Comparison of ENCODE assay signal across 3 cellular contexts in genomic region chr19:47512183-47512947, GRCh38.
TF ChIP-seq lines count a peak whose summit lies in the region.

No MANE protein-coding gene starts in this region.

TF ChIP-seq in A549, 52 proteins besides CTCF, POLR2A, EP300 and RAD21:
- TF ChIP-seq RARB (CRISPR knock-in tag; IDR thresholded peaks at IDR 0.05) (no peak), EHF (CRISPR knock-in tag; IDR thresholded peaks at IDR 0.05) (no peak), KDM5A (IDR thresholded peaks at IDR 0.05) (no peak), CBX2 (IDR thresholded peaks at IDR 0.05; ENCODE audit: borderline replicate concordance, low read depth) (no peak), HOXB5 (CRISPR knock-in tag; IDR thresholded peaks at IDR 0.05) (no peak), TP53 (CRISPR knock-in tag; IDR thresholded peaks at IDR 0.05) (no peak)
- TF ChIP-seq, protein P1, sequence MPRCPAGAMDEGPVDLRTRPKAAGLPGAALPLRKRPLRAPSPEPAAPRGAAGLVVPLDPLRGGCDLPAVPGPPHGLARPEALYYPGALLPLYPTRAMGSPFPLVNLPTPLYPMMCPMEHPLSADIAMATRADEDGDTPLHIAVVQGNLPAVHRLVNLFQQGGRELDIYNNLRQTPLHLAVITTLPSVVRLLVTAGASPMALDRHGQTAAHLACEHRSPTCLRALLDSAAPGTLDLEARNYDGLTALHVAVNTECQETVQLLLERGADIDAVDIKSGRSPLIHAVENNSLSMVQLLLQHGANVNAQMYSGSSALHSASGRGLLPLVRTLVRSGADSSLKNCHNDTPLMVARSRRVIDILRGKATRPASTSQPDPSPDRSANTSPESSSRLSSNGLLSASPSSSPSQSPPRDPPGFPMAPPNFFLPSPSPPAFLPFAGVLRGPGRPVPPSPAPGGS (IDR thresholded peaks at IDR 0.05) = no peak

TF ChIP-seq in HEK293, 187 proteins besides CTCF, POLR2A, EP300 and RAD21 (continues in another document):
- TF ChIP-seq GLIS1 (tag by site-specific recombination; IDR thresholded peaks at IDR 0.05) (peak; percentile 33; the same call in 1 of the 2 replicates), SP3 (tag by site-specific recombination; IDR thresholded peaks at IDR 0.05) (peak; percentile 63), ZNF391 (tag by site-specific recombination; IDR thresholded peaks at IDR 0.05; ENCODE audit: borderline replicate concordance, low read depth) (0 out of 2 replicates have a peak, but pooled peaks have one; percentile 23), KLF8 (tag by site-specific recombination; IDR thresholded peaks at IDR 0.05) (peak; percentile 27), ZBTB48 (tag by site-specific recombination; IDR thresholded peaks at IDR 0.05) (peak; percentile 24; the same call in 1 of the 2 replicates), ZNF214 (tag by site-specific recombination; IDR thresholded peaks at IDR 0.05; ENCODE audit: borderline replicate concordance) (no peak), ZNF335 (tag by site-specific recombination; conservative IDR thresholded peaks at IDR 0.05) (peak; percentile 66), ZNF366 (tag by site-specific recombination; conservative IDR thresholded peaks at IDR 0.05) (peak; percentile 88), FEZF1 (tag by site-specific recombination; IDR thresholded peaks at IDR 0.05) (0 out of 2 replicates have a peak, but pooled peaks have one; percentile 8), ZNF174 (tag by site-specific recombination; IDR thresholded peaks at IDR 0.05) (no peak), KLF17 (tag by site-specific recombination; IDR thresholded peaks at IDR 0.05) (0 out of 2 replicates have a peak, but pooled peaks have one; percentile 40), ZBTB21 (tag by site-specific recombination; IDR thresholded peaks at IDR 0.05) (peak; percentile 91), ZNF221 (tag by site-specific recombination; IDR thresholded peaks at IDR 0.05; ENCODE audit: borderline replicate concordance) (no peak), ZNF211 (tag by site-specific recombination; IDR thresholded peaks at IDR 0.05; ENCODE audit: low read depth) (no peak), ZIC2 (tag by site-specific recombination; IDR thresholded peaks at IDR 0.05) (peak; percentile 68), ZEB2 (tag by site-specific recombination; IDR thresholded peaks at IDR 0.05) (0 out of 2 replicates have a peak, but pooled peaks have one; percentile 34), SP2 (tag by site-specific recombination; IDR thresholded peaks at IDR 0.05) (peak; percentile 36), ZFP69B (tag by site-specific recombination; IDR thresholded peaks at IDR 0.05) (peak; percentile 37; the same call in 1 of the 2 replicates), OSR2 (tag by site-specific recombination; IDR thresholded peaks at IDR 0.05) (peak; percentile 87), ATF2 (tag by site-specific recombination; IDR thresholded peaks at IDR 0.05; ENCODE audit: low read depth) (peak; percentile 91), HOXC10 (CRISPR knock-in tag; IDR thresholded peaks at IDR 0.05) (no peak), ZNF404 (tag by site-specific recombination; IDR thresholded peaks at IDR 0.05) (no peak), GLIS2 (tag by site-specific recombination; IDR thresholded peaks at IDR 0.05) (peak; percentile 56; the same call in 1 of the 2 replicates), ZBTB17 (tag by site-specific recombination; IDR thresholded peaks at IDR 0.05) (peak; percentile 24; the same call in 1 of the 2 replicates)
- TF ChIP-seq, protein P2, sequence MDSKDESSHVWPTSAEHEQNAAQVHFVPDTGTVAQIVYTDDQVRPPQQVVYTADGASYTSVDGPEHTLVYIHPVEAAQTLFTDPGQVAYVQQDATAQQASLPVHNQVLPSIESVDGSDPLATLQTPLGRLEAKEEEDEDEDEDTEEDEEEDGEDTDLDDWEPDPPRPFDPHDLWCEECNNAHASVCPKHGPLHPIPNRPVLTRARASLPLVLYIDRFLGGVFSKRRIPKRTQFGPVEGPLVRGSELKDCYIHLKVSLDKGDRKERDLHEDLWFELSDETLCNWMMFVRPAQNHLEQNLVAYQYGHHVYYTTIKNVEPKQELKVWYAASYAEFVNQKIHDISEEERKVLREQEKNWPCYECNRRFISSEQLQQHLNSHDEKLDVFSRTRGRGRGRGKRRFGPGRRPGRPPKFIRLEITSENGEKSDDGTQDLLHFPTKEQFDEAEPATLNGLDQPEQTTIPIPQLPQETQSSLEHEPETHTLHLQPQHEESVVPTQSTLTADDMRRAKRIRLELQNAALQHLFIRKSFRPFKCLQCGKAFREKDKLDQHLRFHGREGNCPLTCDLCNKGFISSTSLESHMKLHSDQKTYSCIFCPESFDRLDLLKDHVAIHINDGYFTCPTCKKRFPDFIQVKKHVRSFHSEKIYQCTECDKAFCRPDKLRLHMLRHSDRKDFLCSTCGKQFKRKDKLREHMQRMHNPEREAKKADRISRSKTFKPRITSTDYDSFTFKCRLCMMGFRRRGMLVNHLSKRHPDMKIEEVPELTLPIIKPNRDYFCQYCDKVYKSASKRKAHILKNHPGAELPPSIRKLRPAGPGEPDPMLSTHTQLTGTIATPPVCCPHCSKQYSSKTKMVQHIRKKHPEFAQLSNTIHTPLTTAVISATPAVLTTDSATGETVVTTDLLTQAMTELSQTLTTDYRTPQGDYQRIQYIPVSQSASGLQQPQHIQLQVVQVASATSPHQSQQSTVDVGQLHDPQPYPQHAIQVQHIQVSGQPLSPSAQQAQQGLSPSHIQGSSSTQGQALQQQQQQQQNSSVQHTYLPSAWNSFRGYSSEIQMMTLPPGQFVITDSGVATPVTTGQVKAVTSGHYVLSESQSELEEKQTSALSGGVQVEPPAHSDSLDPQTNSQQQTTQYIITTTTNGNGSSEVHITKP (tag by site-specific recombination; IDR thresholded peaks at IDR 0.05) = peak; percentile 86

TF ChIP-seq in GM12878, 131 proteins besides CTCF, POLR2A, EP300 and RAD21:
- TF ChIP-seq, protein P3, sequence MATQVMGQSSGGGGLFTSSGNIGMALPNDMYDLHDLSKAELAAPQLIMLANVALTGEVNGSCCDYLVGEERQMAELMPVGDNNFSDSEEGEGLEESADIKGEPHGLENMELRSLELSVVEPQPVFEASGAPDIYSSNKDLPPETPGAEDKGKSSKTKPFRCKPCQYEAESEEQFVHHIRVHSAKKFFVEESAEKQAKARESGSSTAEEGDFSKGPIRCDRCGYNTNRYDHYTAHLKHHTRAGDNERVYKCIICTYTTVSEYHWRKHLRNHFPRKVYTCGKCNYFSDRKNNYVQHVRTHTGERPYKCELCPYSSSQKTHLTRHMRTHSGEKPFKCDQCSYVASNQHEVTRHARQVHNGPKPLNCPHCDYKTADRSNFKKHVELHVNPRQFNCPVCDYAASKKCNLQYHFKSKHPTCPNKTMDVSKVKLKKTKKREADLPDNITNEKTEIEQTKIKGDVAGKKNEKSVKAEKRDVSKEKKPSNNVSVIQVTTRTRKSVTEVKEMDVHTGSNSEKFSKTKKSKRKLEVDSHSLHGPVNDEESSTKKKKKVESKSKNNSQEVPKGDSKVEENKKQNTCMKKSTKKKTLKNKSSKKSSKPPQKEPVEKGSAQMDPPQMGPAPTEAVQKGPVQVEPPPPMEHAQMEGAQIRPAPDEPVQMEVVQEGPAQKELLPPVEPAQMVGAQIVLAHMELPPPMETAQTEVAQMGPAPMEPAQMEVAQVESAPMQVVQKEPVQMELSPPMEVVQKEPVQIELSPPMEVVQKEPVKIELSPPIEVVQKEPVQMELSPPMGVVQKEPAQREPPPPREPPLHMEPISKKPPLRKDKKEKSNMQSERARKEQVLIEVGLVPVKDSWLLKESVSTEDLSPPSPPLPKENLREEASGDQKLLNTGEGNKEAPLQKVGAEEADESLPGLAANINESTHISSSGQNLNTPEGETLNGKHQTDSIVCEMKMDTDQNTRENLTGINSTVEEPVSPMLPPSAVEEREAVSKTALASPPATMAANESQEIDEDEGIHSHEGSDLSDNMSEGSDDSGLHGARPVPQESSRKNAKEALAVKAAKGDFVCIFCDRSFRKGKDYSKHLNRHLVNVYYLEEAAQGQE (IDR thresholded peaks at IDR 0.05; ENCODE audit: low read depth, low read length) = no peak
- TF ChIP-seq TBL1XR1 (IDR thresholded peaks at IDR 0.05; ENCODE audit: low read depth, low read length) (no peak), SMC3 (IDR thresholded peaks at IDR 0.05; ENCODE audit: borderline replicate concordance, low read length) (no peak), PML (IDR thresholded peaks at IDR 0.05; ENCODE audit: low read length) (no peak), CHD4 (IDR thresholded peaks at IDR 0.05) (no peak), ATF7 (IDR thresholded peaks at IDR 0.05; ENCODE audit: low read depth) (peak; percentile 51), EGR1 (IDR thresholded peaks at IDR 0.05; ENCODE audit: borderline replicate concordance in 1 of 2, low read depth in 2 of 2, low read length in 2 of 2) (no peak)
- TF ChIP-seq, protein P4, sequence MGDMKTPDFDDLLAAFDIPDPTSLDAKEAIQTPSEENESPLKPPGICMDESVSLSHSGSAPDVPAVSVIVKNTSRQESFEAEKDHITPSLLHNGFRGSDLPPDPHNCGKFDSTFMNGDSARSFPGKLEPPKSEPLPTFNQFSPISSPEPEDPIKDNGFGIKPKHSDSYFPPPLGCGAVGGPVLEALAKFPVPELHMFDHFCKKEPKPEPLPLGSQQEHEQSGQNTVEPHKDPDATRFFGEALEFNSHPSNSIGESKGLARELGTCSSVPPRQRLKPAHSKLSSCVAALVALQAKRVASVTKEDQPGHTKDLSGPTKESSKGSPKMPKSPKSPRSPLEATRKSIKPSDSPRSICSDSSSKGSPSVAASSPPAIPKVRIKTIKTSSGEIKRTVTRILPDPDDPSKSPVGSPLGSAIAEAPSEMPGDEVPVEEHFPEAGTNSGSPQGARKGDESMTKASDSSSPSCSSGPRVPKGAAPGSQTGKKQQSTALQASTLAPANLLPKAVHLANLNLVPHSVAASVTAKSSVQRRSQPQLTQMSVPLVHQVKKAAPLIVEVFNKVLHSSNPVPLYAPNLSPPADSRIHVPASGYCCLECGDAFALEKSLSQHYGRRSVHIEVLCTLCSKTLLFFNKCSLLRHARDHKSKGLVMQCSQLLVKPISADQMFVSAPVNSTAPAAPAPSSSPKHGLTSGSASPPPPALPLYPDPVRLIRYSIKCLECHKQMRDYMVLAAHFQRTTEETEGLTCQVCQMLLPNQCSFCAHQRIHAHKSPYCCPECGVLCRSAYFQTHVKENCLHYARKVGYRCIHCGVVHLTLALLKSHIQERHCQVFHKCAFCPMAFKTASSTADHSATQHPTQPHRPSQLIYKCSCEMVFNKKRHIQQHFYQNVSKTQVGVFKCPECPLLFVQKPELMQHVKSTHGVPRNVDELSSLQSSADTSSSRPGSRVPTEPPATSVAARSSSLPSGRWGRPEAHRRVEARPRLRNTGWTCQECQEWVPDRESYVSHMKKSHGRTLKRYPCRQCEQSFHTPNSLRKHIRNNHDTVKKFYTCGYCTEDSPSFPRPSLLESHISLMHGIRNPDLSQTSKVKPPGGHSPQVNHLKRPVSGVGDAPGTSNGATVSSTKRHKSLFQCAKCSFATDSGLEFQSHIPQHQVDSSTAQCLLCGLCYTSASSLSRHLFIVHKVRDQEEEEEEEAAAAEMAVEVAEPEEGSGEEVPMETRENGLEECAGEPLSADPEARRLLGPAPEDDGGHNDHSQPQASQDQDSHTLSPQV (IDR thresholded peaks at IDR 0.05) = no peak
